In the genomic region with DNA sequence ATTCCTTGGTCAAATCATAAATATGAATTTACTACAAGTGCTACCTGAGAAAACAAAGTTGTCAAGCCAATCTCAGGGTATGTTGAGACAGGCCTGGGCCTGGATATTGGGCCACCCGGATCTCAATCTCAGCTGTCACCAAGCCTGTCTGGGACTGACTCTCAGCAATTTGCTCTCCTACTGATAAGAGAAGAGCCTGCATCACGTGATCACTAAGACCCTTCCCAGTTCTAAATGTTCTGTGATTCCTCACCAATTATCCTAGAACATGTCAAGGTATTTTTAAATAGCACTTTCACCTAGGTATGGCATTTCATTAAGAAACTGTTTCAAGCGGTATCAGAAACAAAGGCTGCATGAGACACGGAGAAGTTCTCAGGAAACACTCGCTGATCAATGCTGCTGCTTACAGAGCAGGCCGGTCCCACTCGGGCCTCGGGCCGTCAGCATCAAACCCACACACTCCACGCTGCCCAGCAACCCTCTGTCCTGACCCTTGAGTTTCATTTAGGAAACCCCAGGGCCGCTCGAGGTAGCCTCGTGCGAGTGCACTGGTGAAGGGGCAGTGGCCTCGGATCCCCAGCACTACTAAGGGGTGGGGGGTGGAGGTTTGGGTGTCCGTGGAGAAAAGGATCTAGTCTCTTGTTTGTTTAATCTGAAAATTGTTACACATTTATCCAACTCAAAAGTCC, we compare ENCODE assay signal across 8 cellular contexts. TPM values are rescaled to one million over a fixed set of nuclear protein-coding genes. Genes with fewer than 3 reads are reported as not detected.
A peak's percentile ranks its signal among the peaks of the same experiment; 100 is the strongest.
DNase-seq lines count a peak whose midpoint lies in the region; ATAC-seq and TF ChIP-seq lines count a peak whose summit lies in the region.

No MANE protein-coding gene starts in this region.

- H3K9me3 ChIP-seq in DND-41 (ENCODE audit: insufficient read depth, low read length, severe bottlenecking) = no peaks in the 10 kb centered on the region

- H3K27ac Mint-ChIP-seq in activated CD4-positive, alpha-beta memory T cell treated with anti-CD3 and anti-CD28 coated beads for 36 hours = peak overlapping the region; percentile 98
- peak overlapping the region; percentile 83 for H3K27ac Mint-ChIP-seq in progenitor cell of endocrine pancreas

- H4K20me1 ChIP-seq in DND-41 (ENCODE audit: insufficient read depth, low read length) = peaks cover 82% of the 10 kb centered on the region

- H3K4me3 Mint-ChIP-seq in activated CD4-positive, alpha-beta memory T cell treated with anti-CD3 and anti-CD28 coated beads for 36 hours = peak overlapping the region; percentile 96
- peak overlapping the region; percentile 56 for H3K4me3 Mint-ChIP-seq in progenitor cell of endocrine pancreas (ENCODE audit: low read depth)

- H3K4me3 ChIP-seq in DND-41 (ENCODE audit: low read depth in 1 of 2, low read length in 2 of 2) = peak overlapping the region; percentile 88 to 99; a peak in 3 of 4 replicates

- H3K4me1 Mint-ChIP-seq in activated CD4-positive, alpha-beta memory T cell treated with anti-CD3 and anti-CD28 coated beads for 36 hours (ENCODE audit: low read depth) = peaks cover 54% of the 10 kb centered on the region
- H3K4me1 Mint-ChIP-seq in progenitor cell of endocrine pancreas (ENCODE audit: low read depth) = peaks cover 35% of the 10 kb centered on the region

- ATAC-seq in DND-41 (ENCODE audit: insufficient read depth, low read depth) = no peak

- H2AFZ ChIP-seq in DND-41 (ENCODE audit: low read depth, low read length) = no peak overlapping the region

- H3K36me3 Mint-ChIP-seq in activated CD4-positive, alpha-beta memory T cell treated with anti-CD3 and anti-CD28 coated beads for 36 hours = peaks cover 84% of the 10 kb centered on the region
- H3K36me3 Mint-ChIP-seq in progenitor cell of endocrine pancreas (ENCODE audit: insufficient read depth) = peaks cover 52% of the 10 kb centered on the region

- POLR2A ChIA-PET in activated CD4-positive, alpha-beta memory T cell treated with anti-CD3 and anti-CD28 coated beads for 36 hours (lab: Charles Lee) = interaction anchor here (1.4 to 7.2 kb wide), 11 partner anchors 18 to 158 kb away, joined by 6 to 405 read pairs (median 87); no protein-coding TSS in a partner anchor

- H3K27me3 Mint-ChIP-seq in activated CD4-positive, alpha-beta memory T cell treated with anti-CD3 and anti-CD28 coated beads for 36 hours = peaks cover 2% of the 10 kb centered on the region
- H3K27me3 Mint-ChIP-seq in progenitor cell of endocrine pancreas = no peaks in the 10 kb centered on the region

- peaks cover 51% of the 10 kb centered on the region for H3K4me1 ChIP-seq in DND-41 (ENCODE audit: insufficient read depth, low read length)

- no peaks in the 10 kb centered on the region for H3K27me3 ChIP-seq in DND-41 (ENCODE audit: insufficient read depth, low read length, poor library complexity)

- H3K9me3 Mint-ChIP-seq in activated CD4-positive, alpha-beta memory T cell treated with anti-CD3 and anti-CD28 coated beads for 36 hours = no peaks in the 10 kb centered on the region
- no peaks in the 10 kb centered on the region for H3K9me3 Mint-ChIP-seq in progenitor cell of endocrine pancreas (ENCODE audit: low read depth)

- peaks cover 84% of the 10 kb centered on the region for H3K79me2 ChIP-seq in DND-41 (ENCODE audit: insufficient read depth, low read length)

- TF ChIP-seq CTCF in DND-41 (IDR thresholded peaks at IDR 0.05; ENCODE audit: borderline replicate concordance, extremely low read depth, low read length, poor library complexity, severe bottlenecking) (no peak), progenitor cell of endocrine pancreas (IDR thresholded peaks at IDR 0.05; ENCODE audit: unreplicated experiment) (no peak)

- peak overlapping the region; percentile 98 for H3K27ac ChIP-seq in DND-41 (ENCODE audit: low read length)

- peaks cover 87% of the 10 kb centered on the region for H3K36me3 ChIP-seq in DND-41 (ENCODE audit: insufficient read depth, low read length)

- DNase-seq in DND-41 (no peak), fibroblast of gingiva (ENCODE audit: low read depth) (peak; percentile 30), progenitor cell of endocrine pancreas (ENCODE audit: low spot score, unreplicated experiment) (no peak), LoVo (ENCODE audit: low spot score) (no peak), T1000 (lab: John Stamatoyannopoulos, UW) (no peak), NCI-H510A (lab: John Stamatoyannopoulos, UW) (no peak), COLO829 (ENCODE audit: low spot score) (no peak)
- DNase-seq in activated CD4-positive, alpha-beta memory T cell treated with anti-CD3 and anti-CD28 coated beads for 36 hours = no peak

- CTCF ChIA-PET in activated CD4-positive, alpha-beta memory T cell treated with anti-CD3 and anti-CD28 coated beads for 36 hours (lab: Charles Lee) = interaction anchor here (1.0 to 1.3 kb wide), 4 partner anchors 23 to 541 kb away, joined by 3 to 10 read pairs (median 4); no protein-coding TSS in a partner anchor

- peak overlapping the region; percentile 99 for H3K9ac ChIP-seq in DND-41 (ENCODE audit: low read depth, low read length)

- intact Hi-C loops in activated CD4-positive, alpha-beta memory T cell treated with anti-CD3 and anti-CD28 coated beads for 36 hours (cut with micrococcal nuclease) = loop anchor here (1.0 to 5.0 kb wide), 3 partner anchors 158 to 219 kb away; no protein-coding TSS in a partner anchor

- H3K4me2 ChIP-seq in DND-41 (ENCODE audit: insufficient read depth, low read length) = peak overlapping the region; percentile 75

RNA-seq across cellular contexts. Expression of a gene that starts 4.1 kb away (rescaled TPM):
- 100 to 1,000 TPM; 144 to 151 TPM for total RNA-seq in activated CD4-positive, alpha-beta memory T cell treated with anti-CD3 and anti-CD28 coated beads for 36 hours
- 95.5 and 109 TPM in 2 replicates for total RNA-seq in progenitor cell of endocrine pancreas
